ENCODE assay signal across 8 cellular contexts in the genomic region with DNA sequence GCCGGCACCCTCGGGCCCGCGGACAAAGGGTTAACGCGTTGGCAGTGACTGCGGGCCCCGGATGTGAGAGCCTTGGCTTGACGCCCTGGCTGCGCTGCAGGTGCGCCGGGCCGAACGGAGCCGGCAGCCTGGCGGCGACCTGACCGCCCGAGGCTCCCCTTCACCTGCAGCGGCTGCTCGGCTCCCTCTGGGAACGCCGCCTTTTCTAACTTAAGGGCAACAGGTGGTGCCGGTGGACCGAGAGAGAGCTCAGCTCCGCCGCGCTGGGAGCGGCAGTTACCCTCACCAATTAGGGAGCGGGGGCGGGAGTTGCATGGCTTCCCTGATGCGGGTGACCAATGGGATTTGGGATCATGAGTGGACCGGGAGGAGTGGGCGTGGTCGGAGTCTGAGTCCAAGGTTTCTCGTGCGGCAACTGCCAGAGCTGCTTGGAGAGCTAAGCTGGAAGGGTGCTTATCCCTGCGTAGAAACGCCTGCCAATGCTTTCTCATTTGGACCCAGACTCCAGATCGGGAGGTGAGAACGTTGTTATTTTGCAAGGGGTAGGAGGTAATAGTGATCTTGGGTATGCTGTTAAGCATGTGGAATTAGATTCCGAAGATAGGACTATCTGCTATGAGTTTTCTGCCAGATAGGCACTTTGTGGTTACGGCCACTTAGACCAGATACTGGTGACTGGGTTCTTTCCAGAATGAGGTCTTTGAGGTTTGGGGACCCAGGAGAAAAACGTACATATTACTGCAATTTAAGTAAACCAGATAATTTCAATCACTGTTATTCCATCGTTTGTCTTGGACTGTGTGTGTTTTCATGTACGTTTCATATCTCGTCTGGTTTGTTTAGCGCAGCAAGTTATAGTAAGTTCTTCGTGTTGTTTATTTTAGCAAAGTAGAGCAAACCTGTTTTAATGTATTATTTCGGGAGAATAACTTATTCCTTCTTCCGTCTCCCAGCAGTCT. TPM values are rescaled to one million over a fixed set of nuclear protein-coding genes. Genes with fewer than 3 reads are reported as not detected.
DNase-seq lines count a peak whose midpoint lies in the region; ATAC-seq and TF ChIP-seq lines count a peak whose summit lies in the region.

Gene ARL4A (plus strand): TSS at position 421 of the 959 bp plus-strand sequence. CDS start 622 bp downstream, outside the sequence.

- POLR2A ChIA-PET in Panc1 (lab: Charles Lee), result interaction anchor here (0.6 to 0.9 kb wide), 4 partner anchors 8 to 430 kb away, joined by 3 to 4 read pairs (median 3); no protein-coding TSS in a partner anchor

- DNase-seq in DMS 273 treated with DMSO at 0.1 percent for 48 hours (lab: John Stamatoyannopoulos, UW) (peak; percentile 98), Panc1 (ENCODE audit: low read depth, low spot score) (peak; percentile 94)
- peak; percentile 93 to 94 for DNase-seq in activated T-cell treated with anti-CD3 and anti-CD28 coated beads, Interleukin-2, amount 50 U/mL, for 48 hours
- peak; percentile 61 to 82 for DNase-seq in stimulated activated CD8-positive, alpha-beta memory T cell treated with anti-CD3 and anti-CD28 coated beads, Interleukin-4, amount 100 ng/mL, for 4 hours (ENCODE audit: low read depth in 2 of 2, low spot score in 1 of 2)

- peaks cover 28 to 44% (median 44%) of the 10 kb centered on the region in 3 donors for H3K4me1 Mint-ChIP-seq in IgD-negative memory B cell

- H3K9me3 ChIP-seq in Panc1 (ENCODE audit: control insufficient read depth, insufficient read depth, low read depth, low read length) (no peaks in the 10 kb centered on the region), esophagus (ENCODE audit: control insufficient read depth in 2 of 2, insufficient read depth in 1 of 2, low read depth in 1 of 2, low read length in 1 of 2) (no peaks in the 10 kb centered on the region), mucosa of rectum (ENCODE audit: control insufficient read depth in 2 of 2, low read length in 2 of 2) (no peaks in the 10 kb centered on the region)

- peaks cover 3% of the 10 kb centered on the region for H3K27me3 Mint-ChIP-seq in IgD-negative memory B cell

- H3K4me1 ChIP-seq in Panc1 (ENCODE audit: control insufficient read depth, insufficient read depth, low read length) (peaks cover 29% of the 10 kb centered on the region), esophagus (ENCODE audit: control insufficient read depth in 2 of 2, insufficient read depth in 2 of 2, low read length in 1 of 2) (no peaks in the 10 kb centered on the region), mucosa of rectum (ENCODE audit: control insufficient read depth in 2 of 2, insufficient read depth in 2 of 2, low read length in 2 of 2) (peaks cover 0 to 3% of the 10 kb centered on the region in 2 donors)

- H3K27me3 ChIP-seq in Panc1 (ENCODE audit: control insufficient read depth, insufficient read depth, low read length) (no peaks in the 10 kb centered on the region), esophagus (ENCODE audit: control insufficient read depth in 1 of 2, insufficient read depth in 2 of 2, low read length in 2 of 2) (no peaks in the 10 kb centered on the region), mucosa of rectum (ENCODE audit: control insufficient read depth in 2 of 2, insufficient read depth in 2 of 2, low read length in 2 of 2) (no peaks in the 10 kb centered on the region)

- H3K27ac ChIP-seq in Panc1 (ENCODE audit: low read length) (peak within 1 kb of the TSS; percentile 92), esophagus (ENCODE audit: low read depth in 2 of 2, low read length in 1 of 2) (peak within 1 kb of the TSS; percentile 84 to 95), mucosa of rectum (ENCODE audit: low read depth in 2 of 2, low read length in 2 of 2) (peak within 1 kb of the TSS; percentile 93 to 94)

- peaks cover 0 to 3% (median 0%) of the 10 kb centered on the region in 3 donors for H3K9me3 Mint-ChIP-seq in IgD-negative memory B cell

- no peak for TF ChIP-seq CTCF in Panc1 (IDR thresholded peaks at IDR 0.05)

- H3K36me3 Mint-ChIP-seq in IgD-negative memory B cell, result peaks cover 2% of the 10 kb centered on the region

- intact Hi-C loops in Panc1 (cut with micrococcal nuclease; ENCODE audit: unreplicated experiment), result loop anchor here (10.0 kb wide), 1 partner anchor 427 kb away; no protein-coding TSS in a partner anchor

- CTCF ChIA-PET in Panc1 (lab: Charles Lee), result interaction anchor here (0.5 to 2.0 kb wide), 3 partner anchors 49 to 1011 kb away, joined by 4 read pairs; no protein-coding TSS in a partner anchor

- H3K4me3 ChIP-seq in Panc1 (ENCODE audit: low read depth in 2 of 2, low read length in 2 of 2), result peak within 1 kb of the TSS; percentile 96 to 97
- peak within 1 kb of the TSS; percentile 72 to 83 for H3K4me3 ChIP-seq in esophagus (ENCODE audit: low read depth in 1 of 2, low read length in 2 of 2)
- peak within 1 kb of the TSS; percentile 83 to 98 for H3K4me3 ChIP-seq in mucosa of rectum (ENCODE audit: low read length in 2 of 2)

- ATAC-seq in GM21576 (IDR thresholded peaks at IDR 0.05; ENCODE audit: unreplicated experiment) (peak; percentile 78), Panc1 (peak; percentile 88)

- peak within 1 kb of the TSS; percentile 92 to 97 for H3K9ac ChIP-seq in mucosa of rectum (ENCODE audit: low read depth in 1 of 2, low read length in 2 of 2)

- H3K27ac Mint-ChIP-seq in IgD-negative memory B cell, result peak within 1 kb of the TSS; percentile 96 to 99 (median 98)

- WGBS in esophagus, 2 donors, result 2 to 3% methylated on average over 48 to 51 of the region's 51 CpGs

- in situ Hi-C loops in Panc1 (cut with HindIII; ENCODE audit: low pct_unique_long_range_greater_than_20kb, low sequenced_read_pairs), result no loop called here

- peak within 1 kb of the TSS; percentile 95 to 99 (median 98) for H3K4me3 Mint-ChIP-seq in IgD-negative memory B cell

- peaks cover 7% of the 10 kb centered on the region for H3K36me3 ChIP-seq in Panc1 (ENCODE audit: control insufficient read depth, insufficient read depth, low read length)
- H3K36me3 ChIP-seq in esophagus (ENCODE audit: control insufficient read depth in 2 of 2, insufficient read depth in 2 of 2, low read length in 1 of 2), result no peaks in the 10 kb centered on the region
- H3K36me3 ChIP-seq in mucosa of rectum (ENCODE audit: control insufficient read depth in 2 of 2, insufficient read depth in 2 of 2, low read length in 2 of 2), result no peaks in the 10 kb centered on the region

- no TSS peak for BruUV-seq in Panc1 (replicated peaks; lab: Mats Ljungman, UMichigan)

RNA-seq across cellular contexts. Expression of gene ARL4A, which starts in this region (rescaled TPM):
- 114 TPM for polyA plus RNA-seq in IgD-negative memory B cell
- total RNA-seq in Panc1 (2021; ENCODE audit: unreplicated experiment), result 37.4 TPM
- polyA plus RNA-seq in Panc1 (2012; ENCODE audit: insufficient read length), result 11.9 TPM
- 10 to 100 TPM; 29.3 to 43.0 TPM for polyA plus RNA-seq in esophagus

Comparison
In these comparisons a context has a peak if more than half of its experiments do, and no peak if none do; other contexts are left out.
1. Peak in every context shown above with its lines: DNase-seq, ATAC-seq, H3K4me3 ChIP-seq and H3K27ac ChIP-seq.